ENCODE assay signal across 29 cellular contexts in the genomic region with DNA sequence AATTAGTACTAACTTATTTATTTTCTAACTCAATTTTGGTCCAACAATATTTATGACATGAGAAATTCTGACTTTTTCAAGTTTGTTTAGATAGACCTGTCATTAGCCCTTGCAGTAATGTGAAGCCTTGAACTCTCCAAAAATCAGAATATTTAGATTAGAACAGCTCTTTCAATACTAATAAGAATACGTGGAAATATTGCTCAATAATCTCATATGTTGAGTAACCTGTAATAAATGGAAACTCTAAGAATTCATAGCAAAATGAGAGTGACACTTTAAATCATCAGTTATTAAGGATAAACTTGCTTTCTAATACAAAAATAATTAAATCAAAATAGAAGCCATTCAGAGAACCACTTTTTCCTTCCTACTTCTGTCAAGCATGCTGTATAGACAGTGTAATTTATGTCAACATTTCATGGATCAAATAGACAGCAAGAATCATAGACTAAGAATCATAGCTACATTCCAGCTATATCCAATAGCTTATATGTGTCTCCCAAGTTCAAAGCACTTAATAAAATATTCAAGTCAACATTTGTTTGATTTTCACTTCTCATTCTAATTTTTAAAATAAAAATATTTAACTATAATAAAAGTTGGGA.
"Had no signal": no experiment of that assay in that cellular context is flagged by ENCODE, and none has a peak within 500 bp of the region (broad histone marks: within the 10 kb centered on the region; RNA-seq: fewer than 3 reads in every experiment).

No MANE protein-coding gene starts in this region.

- H3K27ac Mint-ChIP-seq: dendritic cell treated with granulocyte-macrophage colony-stimulating factor and Interleukin-4, amounts not matched to agents 40 ng/mL and 50 ng/mL, for 4 days; effector memory CD8-positive, alpha-beta T cell; endodermal cell had no signal

- H3K36me3 ChIP-seq: colonic mucosa, esophagus muscularis mucosa, esophagus squamous epithelium, gastrocnemius medialis, gastroesophageal sphincter, heart left ventricle, heart right ventricle had no signal

- H3K4me3 Mint-ChIP-seq: dendritic cell treated with granulocyte-macrophage colony-stimulating factor and Interleukin-4, amounts not matched to agents 40 ng/mL and 50 ng/mL, for 4 days; effector memory CD8-positive, alpha-beta T cell; endodermal cell had no signal

- H3K27ac ChIP-seq: colonic mucosa, coronary artery, dorsolateral prefrontal cortex, epithelial cell of prostate, esophagus muscularis mucosa, esophagus squamous epithelium, foreskin keratinocyte, gastrocnemius medialis, gastroesophageal sphincter, heart left ventricle, heart right ventricle had no signal

- ATAC-seq: effector memory CD8-positive, alpha-beta T cell; esophagus mucosa; gastrocnemius medialis; gastroesophageal sphincter; heart left ventricle; heart right ventricle had no signal

- H3K9me3 Mint-ChIP-seq: endodermal cell had no signal

- H3K27me3 ChIP-seq: colonic mucosa, esophagus muscularis mucosa, esophagus squamous epithelium, foreskin keratinocyte, gastrocnemius medialis, gastroesophageal sphincter, heart left ventricle, heart right ventricle had no signal

- H3K4me3 ChIP-seq: colonic mucosa, coronary artery, dorsolateral prefrontal cortex, esophagus muscularis mucosa, esophagus squamous epithelium, gastrocnemius medialis, gastroesophageal sphincter, heart left ventricle, heart right ventricle had no signal

- H3K4me1 ChIP-seq: colonic mucosa, esophagus muscularis mucosa, esophagus squamous epithelium, foreskin keratinocyte, gastrocnemius medialis, gastroesophageal sphincter, heart left ventricle, heart right ventricle had no signal

- H3K9me3 ChIP-seq: esophagus muscularis mucosa, esophagus squamous epithelium, gastrocnemius medialis, gastroesophageal sphincter, heart left ventricle, heart right ventricle had no signal

- FAIRE-seq: colon, endometrium, endothelial cell of umbilical vein, frontal cortex had no signal

- DNase-seq: colonic mucosa; cortex of kidney; dermis blood vessel endothelial cell; dorsolateral prefrontal cortex; effector CD4-positive, alpha-beta T cell; effector CD8-positive, alpha-beta T cell; effector memory CD4-positive, alpha-beta T cell; effector memory CD8-positive, alpha-beta T cell; endodermal cell; erythroblast; esophagus squamous epithelium; foreskin fibroblast; foreskin keratinocyte; foreskin melanocyte; gastrocnemius medialis; glutamatergic neuron; head of caudate nucleus; heart left ventricle; heart right ventricle had no signal
